Comparison of ENCODE assay signal across 1 cellular context in the genomic region with DNA sequence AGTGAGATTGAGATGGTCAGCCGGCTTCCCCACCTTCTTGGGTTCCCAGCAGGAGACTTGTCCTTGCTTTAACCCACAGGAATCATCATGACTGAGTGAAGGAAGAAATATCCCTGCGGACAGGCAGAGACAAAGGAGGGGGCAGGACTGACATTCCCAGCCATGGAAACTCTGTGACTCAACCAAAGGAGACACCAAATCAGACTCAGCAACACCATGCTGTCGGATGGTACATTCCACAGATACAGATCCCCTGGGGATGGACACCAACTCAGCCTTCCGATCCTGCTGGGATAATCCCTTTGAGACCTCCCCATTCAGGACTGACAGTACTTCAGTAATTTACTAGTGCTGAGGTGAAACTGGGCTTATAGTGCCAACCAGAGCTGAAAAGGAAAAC.
TF ChIP-seq lines count a peak whose summit lies in the region.

No MANE protein-coding gene starts in this region.

TF ChIP-seq in GM23338, 12 proteins besides CTCF, POLR2A, EP300 and RAD21 (continued from another document):
- TF ChIP-seq, protein P1, sequence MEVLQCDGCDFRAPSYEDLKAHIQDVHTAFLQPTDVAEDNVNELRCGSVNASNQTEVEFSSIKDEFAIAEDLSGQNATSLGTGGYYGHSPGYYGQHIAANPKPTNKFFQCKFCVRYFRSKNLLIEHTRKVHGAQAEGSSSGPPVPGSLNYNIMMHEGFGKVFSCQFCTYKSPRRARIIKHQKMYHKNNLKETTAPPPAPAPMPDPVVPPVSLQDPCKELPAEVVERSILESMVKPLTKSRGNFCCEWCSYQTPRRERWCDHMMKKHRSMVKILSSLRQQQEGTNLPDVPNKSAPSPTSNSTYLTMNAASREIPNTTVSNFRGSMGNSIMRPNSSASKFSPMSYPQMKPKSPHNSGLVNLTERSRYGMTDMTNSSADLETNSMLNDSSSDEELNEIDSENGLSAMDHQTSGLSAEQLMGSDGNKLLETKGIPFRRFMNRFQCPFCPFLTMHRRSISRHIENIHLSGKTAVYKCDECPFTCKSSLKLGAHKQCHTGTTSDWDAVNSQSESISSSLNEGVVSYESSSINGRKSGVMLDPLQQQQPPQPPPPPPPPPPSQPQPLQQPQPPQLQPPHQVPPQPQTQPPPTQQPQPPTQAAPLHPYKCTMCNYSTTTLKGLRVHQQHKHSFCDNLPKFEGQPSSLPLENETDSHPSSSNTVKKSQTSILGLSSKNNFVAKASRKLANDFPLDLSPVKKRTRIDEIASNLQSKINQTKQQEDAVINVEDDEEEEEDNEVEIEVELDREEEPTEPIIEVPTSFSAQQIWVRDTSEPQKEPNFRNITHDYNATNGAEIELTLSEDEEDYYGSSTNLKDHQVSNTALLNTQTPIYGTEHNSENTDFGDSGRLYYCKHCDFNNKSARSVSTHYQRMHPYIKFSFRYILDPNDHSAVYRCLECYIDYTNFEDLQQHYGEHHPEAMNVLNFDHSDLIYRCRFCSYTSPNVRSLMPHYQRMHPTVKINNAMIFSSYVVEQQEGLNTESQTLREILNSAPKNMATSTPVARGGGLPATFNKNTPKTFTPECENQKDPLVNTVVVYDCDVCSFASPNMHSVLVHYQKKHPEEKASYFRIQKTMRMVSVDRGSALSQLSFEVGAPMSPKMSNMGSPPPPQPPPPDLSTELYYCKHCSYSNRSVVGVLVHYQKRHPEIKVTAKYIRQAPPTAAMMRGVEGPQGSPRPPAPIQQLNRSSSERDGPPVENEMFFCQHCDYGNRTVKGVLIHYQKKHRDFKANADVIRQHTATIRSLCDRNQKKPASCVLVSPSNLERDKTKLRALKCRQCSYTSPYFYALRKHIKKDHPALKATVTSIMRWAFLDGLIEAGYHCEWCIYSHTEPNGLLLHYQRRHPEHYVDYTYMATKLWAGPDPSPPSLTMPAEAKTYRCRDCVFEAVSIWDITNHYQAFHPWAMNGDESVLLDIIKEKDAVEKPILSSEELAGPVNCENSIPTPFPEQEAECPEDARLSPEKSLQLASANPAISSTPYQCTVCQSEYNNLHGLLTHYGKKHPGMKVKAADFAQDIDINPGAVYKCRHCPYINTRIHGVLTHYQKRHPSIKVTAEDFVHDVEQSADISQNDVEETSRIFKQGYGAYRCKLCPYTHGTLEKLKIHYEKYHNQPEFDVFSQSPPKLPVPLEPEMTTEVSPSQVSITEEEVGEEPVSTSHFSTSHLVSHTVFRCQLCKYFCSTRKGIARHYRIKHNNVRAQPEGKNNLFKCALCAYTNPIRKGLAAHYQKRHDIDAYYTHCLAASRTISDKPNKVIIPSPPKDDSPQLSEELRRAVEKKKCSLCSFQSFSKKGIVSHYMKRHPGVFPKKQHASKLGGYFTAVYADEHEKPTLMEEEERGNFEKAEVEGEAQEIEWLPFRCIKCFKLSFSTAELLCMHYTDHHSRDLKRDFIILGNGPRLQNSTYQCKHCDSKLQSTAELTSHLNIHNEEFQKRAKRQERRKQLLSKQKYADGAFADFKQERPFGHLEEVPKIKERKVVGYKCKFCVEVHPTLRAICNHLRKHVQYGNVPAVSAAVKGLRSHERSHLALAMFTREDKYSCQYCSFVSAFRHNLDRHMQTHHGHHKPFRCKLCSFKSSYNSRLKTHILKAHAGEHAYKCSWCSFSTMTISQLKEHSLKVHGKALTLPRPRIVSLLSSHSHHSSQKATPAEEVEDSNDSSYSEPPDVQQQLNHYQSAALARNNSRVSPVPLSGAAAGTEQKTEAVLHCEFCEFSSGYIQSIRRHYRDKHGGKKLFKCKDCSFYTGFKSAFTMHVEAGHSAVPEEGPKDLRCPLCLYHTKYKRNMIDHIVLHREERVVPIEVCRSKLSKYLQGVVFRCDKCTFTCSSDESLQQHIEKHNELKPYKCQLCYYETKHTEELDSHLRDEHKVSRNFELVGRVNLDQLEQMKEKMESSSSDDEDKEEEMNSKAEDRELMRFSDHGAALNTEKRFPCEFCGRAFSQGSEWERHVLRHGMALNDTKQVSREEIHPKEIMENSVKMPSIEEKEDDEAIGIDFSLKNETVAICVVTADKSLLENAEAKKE (CRISPR knock-in tag; IDR thresholded peaks at IDR 0.05) = peak; percentile 83
- TF ChIP-seq, protein P2, sequence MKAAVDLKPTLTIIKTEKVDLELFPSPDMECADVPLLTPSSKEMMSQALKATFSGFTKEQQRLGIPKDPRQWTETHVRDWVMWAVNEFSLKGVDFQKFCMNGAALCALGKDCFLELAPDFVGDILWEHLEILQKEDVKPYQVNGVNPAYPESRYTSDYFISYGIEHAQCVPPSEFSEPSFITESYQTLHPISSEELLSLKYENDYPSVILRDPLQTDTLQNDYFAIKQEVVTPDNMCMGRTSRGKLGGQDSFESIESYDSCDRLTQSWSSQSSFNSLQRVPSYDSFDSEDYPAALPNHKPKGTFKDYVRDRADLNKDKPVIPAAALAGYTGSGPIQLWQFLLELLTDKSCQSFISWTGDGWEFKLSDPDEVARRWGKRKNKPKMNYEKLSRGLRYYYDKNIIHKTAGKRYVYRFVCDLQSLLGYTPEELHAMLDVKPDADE (IDR thresholded peaks at IDR 0.05) = no peak
